ENCODE assay signal across 13 cellular contexts in genomic region chr10:97780991-97781540, GRCh38. TPM values are rescaled to one million over a fixed set of nuclear protein-coding genes. Genes with fewer than 3 reads are reported as not detected.
DNase-seq lines count a peak whose midpoint lies in the region; ATAC-seq and TF ChIP-seq lines count a peak whose summit lies in the region.
"Had no signal": no experiment of that assay in that cellular context is flagged by ENCODE, and none has a peak within 500 bp of the region (broad histone marks: within the 10 kb centered on the region; RNA-seq: fewer than 3 reads in every experiment).

No MANE protein-coding gene starts in this region.

- H3K4me3 Mint-ChIP-seq in natural killer cell treated with Interleukin-12 subunit alpha and Interleukin-12 subunit beta and Interleukin-15 and Interleukin-18, amount 100 ng/mL, for 72 hours: no peak overlapping the region
- no peak overlapping the region for H3K4me3 Mint-ChIP-seq in natural killer cell

- no peak for DNase-seq in natural killer cell treated with Interleukin-12 subunit alpha and Interleukin-12 subunit beta and Interleukin-15 and Interleukin-18, amount 100 ng/mL, for 72 hours (ENCODE audit: low spot score)
- DNase-seq in natural killer cell: no peak
- peak; percentile 18 for DNase-seq in adipocyte (ENCODE audit: low read depth)
- no peak for DNase-seq in aorta
- no peak for DNase-seq in SIG-M5 treated with dmso at 0.1 percent for 504 hours (lab: John Stamatoyannopoulos, UW; ENCODE audit: unreplicated experiment)
- DNase-seq in mucosa of gallbladder (ENCODE audit: low spot score): no peak
- DNase-seq: NCI-H1417 treated with DMSO at 0.1 percent for 48 hours had no signal

- 69% methylated on average over 6 of the region's 6 CpGs for WGBS in liver
- WGBS in aorta, 2 donors: 69% methylated on average over 6 of the region's 6 CpGs

- intact Hi-C loops in natural killer cell (cut with micrococcal nuclease) (no loop called here), aorta (cut with DNase I) (no loop called here)

- H3K27ac ChIP-seq in liver (ENCODE audit: low read depth in 1 of 2, low read length in 2 of 2) (no peak overlapping the region), aorta (ENCODE audit: low read depth in 1 of 2, low read length in 2 of 2) (no peak overlapping the region)
- H3K27ac ChIP-seq: HL-60 had no signal

- no peaks in the 10 kb centered on the region for H3K9me3 Mint-ChIP-seq in natural killer cell treated with Interleukin-12 subunit alpha and Interleukin-12 subunit beta and Interleukin-15 and Interleukin-18, amount 100 ng/mL, for 72 hours
- H3K9me3 Mint-ChIP-seq in natural killer cell: no peaks in the 10 kb centered on the region
- H3K9me3 Mint-ChIP-seq: activated T-helper 2 cell treated with anti-CD3 and anti-CD28 coated beads, Interferon-gamma antibody, Interleukin-2, Interleukin-4, amounts not matched to agents 10 μg/mL and 5 μg/mL and 100 μg/mL, durations not matched to agents 14 hours and 24 hours and 36 hours had no signal

- peak overlapping the region in 1 of 2 donors; percentile 31 for H3K27ac Mint-ChIP-seq in natural killer cell treated with Interleukin-12 subunit alpha and Interleukin-12 subunit beta and Interleukin-15 and Interleukin-18, amount 100 ng/mL, for 72 hours
- H3K27ac Mint-ChIP-seq in natural killer cell: no peak overlapping the region
- H3K27ac Mint-ChIP-seq: activated T-helper 2 cell treated with anti-CD3 and anti-CD28 coated beads, Interferon-gamma antibody, Interleukin-2, Interleukin-4, amounts not matched to agents 10 μg/mL and 5 μg/mL and 100 μg/mL, durations not matched to agents 14 hours and 24 hours and 36 hours had no signal

- no peaks in the 10 kb centered on the region for H3K36me3 Mint-ChIP-seq in natural killer cell treated with Interleukin-12 subunit alpha and Interleukin-12 subunit beta and Interleukin-15 and Interleukin-18, amount 100 ng/mL, for 72 hours
- H3K36me3 Mint-ChIP-seq in natural killer cell: no peaks in the 10 kb centered on the region

- H3K9ac ChIP-seq in adipocyte (ENCODE audit: low read length): no peak overlapping the region
- no peak overlapping the region for H3K9ac ChIP-seq in liver (ENCODE audit: low read depth in 1 of 2, low read length in 2 of 2)

- peaks cover 0 to 2% of the 10 kb centered on the region in 2 donors for H3K27me3 Mint-ChIP-seq in natural killer cell treated with Interleukin-12 subunit alpha and Interleukin-12 subunit beta and Interleukin-15 and Interleukin-18, amount 100 ng/mL, for 72 hours
- H3K27me3 Mint-ChIP-seq in natural killer cell (ENCODE audit: low read depth in 2 of 2): no peaks in the 10 kb centered on the region

- ATAC-seq in natural killer cell treated with Interleukin-12 subunit alpha and Interleukin-12 subunit beta and Interleukin-15 and Interleukin-18, amount 100 ng/mL, for 72 hours: peak; percentile 30 to 31
- ATAC-seq in natural killer cell: no peak
- peak; percentile 62 for ATAC-seq in aorta (ENCODE audit: low FRiP score)
- ATAC-seq in HG02884 (IDR thresholded peaks at IDR 0.05; ENCODE audit: unreplicated experiment): no peak

- H3K4me1 Mint-ChIP-seq in natural killer cell treated with Interleukin-12 subunit alpha and Interleukin-12 subunit beta and Interleukin-15 and Interleukin-18, amount 100 ng/mL, for 72 hours (ENCODE audit: low read depth in 2 of 2): peaks cover 0 to 5% of the 10 kb centered on the region in 2 donors
- H3K4me1 Mint-ChIP-seq in natural killer cell: peaks cover 0 to 6% of the 10 kb centered on the region in 2 donors

- H3K27me3 ChIP-seq in adipocyte (replicated peaks; ENCODE audit: control insufficient read depth, insufficient read depth, low read length) (peaks cover 14% of the 10 kb centered on the region), liver (ENCODE audit: control insufficient read depth in 4 of 4, insufficient read depth in 4 of 4, low read length in 3 of 4) (no peaks in the 10 kb centered on the region), aorta (ENCODE audit: control insufficient read depth in 1 of 2, insufficient read depth in 2 of 2, low read length in 1 of 2) (no peaks in the 10 kb centered on the region)

- no peaks in the 10 kb centered on the region for H3K9me3 ChIP-seq in adipocyte (ENCODE audit: control insufficient read depth, low read length)
- no peaks in the 10 kb centered on the region for H3K9me3 ChIP-seq in liver (ENCODE audit: control insufficient read depth in 4 of 4, low read length in 3 of 4)
- no peaks in the 10 kb centered on the region for H3K9me3 ChIP-seq in aorta (ENCODE audit: control insufficient read depth, low read length)

- TF ChIP-seq CTCF in natural killer cell (IDR thresholded peaks at IDR 0.05): no peak
- TF ChIP-seq CTCF in liver (IDR thresholded peaks at IDR 0.05; ENCODE audit: low read depth, low read length, missing input control): no peak

- TF ChIP-seq RAD21 in liver (IDR thresholded peaks at IDR 0.05): no peak

- H3K4me3 ChIP-seq in adipocyte (ENCODE audit: low read length): no peak overlapping the region
- H3K4me3 ChIP-seq in liver (ENCODE audit: low read depth in 1 of 3, low read length in 3 of 3): no peak overlapping the region
- H3K4me3 ChIP-seq in aorta (ENCODE audit: low read length in 2 of 2): no peak overlapping the region

- H3K36me3 ChIP-seq in adipocyte (ENCODE audit: control insufficient read depth, insufficient read depth, low read length, severe bottlenecking): no peaks in the 10 kb centered on the region
- H3K36me3 ChIP-seq in liver (ENCODE audit: control insufficient read depth in 4 of 4, insufficient read depth in 3 of 4, low read depth in 1 of 4, low read length in 3 of 4): no peaks in the 10 kb centered on the region
- H3K36me3 ChIP-seq in aorta (ENCODE audit: control insufficient read depth in 1 of 2, insufficient read depth in 2 of 2, low read length in 1 of 2): no peaks in the 10 kb centered on the region

- H3K4me1 ChIP-seq in adipocyte (ENCODE audit: control insufficient read depth, insufficient read depth, low read length) (peaks cover 8% of the 10 kb centered on the region), liver (ENCODE audit: control insufficient read depth in 4 of 4, insufficient read depth in 4 of 4, low read length in 3 of 4) (peaks cover 0 to 5% (median 0%) of the 10 kb centered on the region in 4 donors), aorta (ENCODE audit: control insufficient read depth in 1 of 2, insufficient read depth in 2 of 2, low read length in 2 of 2) (no peaks in the 10 kb centered on the region)

TF ChIP-seq in liver, 16 proteins besides CTCF, POLR2A, EP300 and RAD21:
- TF ChIP-seq FOXA2 (IDR thresholded peaks at IDR 0.05): no peak
- TF ChIP-seq TAF1 (conservative IDR thresholded peaks at IDR 0.05): no peak
- no peak for TF ChIP-seq YY1 (IDR thresholded peaks at IDR 0.05)
- no peak for TF ChIP-seq ATF3 (IDR thresholded peaks at IDR 0.05)
- no peak for TF ChIP-seq EGR1 (IDR thresholded peaks at IDR 0.05; ENCODE audit: low read depth in 2 of 2)
- TF ChIP-seq, protein P1, sequence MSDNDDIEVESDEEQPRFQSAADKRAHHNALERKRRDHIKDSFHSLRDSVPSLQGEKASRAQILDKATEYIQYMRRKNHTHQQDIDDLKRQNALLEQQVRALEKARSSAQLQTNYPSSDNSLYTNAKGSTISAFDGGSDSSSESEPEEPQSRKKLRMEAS (IDR thresholded peaks at IDR 0.05): no peak
- peak; percentile 65 for TF ChIP-seq NR2F2 (IDR thresholded peaks at IDR 0.05)
- TF ChIP-seq FOXA1 (IDR thresholded peaks at IDR 0.05): no peak

RNA-seq across cellular contexts. Expression of gene SFRP5, which starts 9.3 kb away (rescaled TPM):
- total RNA-seq in natural killer cell treated with Interleukin-12 subunit alpha and Interleukin-12 subunit beta and Interleukin-15 and Interleukin-18, amount 100 ng/mL, for 72 hours: not detected
- total RNA-seq in natural killer cell (not detected), liver (10 to 100 TPM in 1 of 2 donors, 1 to 10 TPM in 1; 3.6 to 15.1 TPM), aorta (1 to 10 TPM; 1.4 to 3.7 TPM), mucosa of gallbladder (584 TPM)
- polyA plus RNA-seq in liver (1 to 10 TPM; 3.7 to 9.2 TPM), aorta (1 to 10 TPM in 1 of 2 donors, under 1 TPM in 1; 0.36 to 8.8 TPM)
- total RNA-seq: activated T-helper 2 cell treated with anti-CD3 and anti-CD28 coated beads, Interferon-gamma antibody, Interleukin-2, Interleukin-4, amounts not matched to agents 10 μg/mL and 5 μg/mL and 100 μg/mL, durations not matched to agents 14 hours and 24 hours and 36 hours; mesenteric fat pad had no signal
- polyA plus RNA-seq: BJ had no signal

RNA-seq across cellular contexts. Expression of gene ZFYVE27, which starts 44.1 kb away (rescaled TPM):
- 10 to 100 TPM; 34.9 to 59.6 TPM for total RNA-seq in natural killer cell treated with Interleukin-12 subunit alpha and Interleukin-12 subunit beta and Interleukin-15 and Interleukin-18, amount 100 ng/mL, for 72 hours
- total RNA-seq in natural killer cell (10 to 100 TPM; 63.0 to 82.8 (median 76.4) TPM), liver (10 to 100 TPM; 14.6 to 25.9 TPM), aorta (10 to 100 TPM; 23.0 to 33.2 TPM), mucosa of gallbladder (49.8 TPM)
- polyA plus RNA-seq in liver (10 to 100 TPM; 10.2 to 11.6 TPM), aorta (10 to 100 TPM in 1 of 2 donors, 1 to 10 TPM in 1; 6.1 to 24.6 TPM)

Comparison
In these comparisons a context has a peak if more than half of its experiments do, and no peak if none do; other contexts are left out.
1. ATAC-seq: peak in natural killer cell treated with Interleukin-12 subunit alpha and Interleukin-12 subunit beta and Interleukin-15 and Interleukin-18, amount 100 ng/mL, for 72 hours (2 of 2) and aorta (single experiment); none in natural killer cell (0 of 3) and HG02884 (single experiment).
2. RNA of gene SFRP5, which starts 9.3 kb away (total RNA-seq): 584 TPM in mucosa of gallbladder (single experiment); 3.6 to 15.1 TPM in liver, 1.4 to 3.7 TPM in aorta, not detected in natural killer cell and not detected in natural killer cell treated with Interleukin-12 subunit alpha and Interleukin-12 subunit beta and Interleukin-15 and Interleukin-18, amount 100 ng/mL, for 72 hours; every median in the first group is over 10 times any median in the second.